Comparison of ENCODE assay signal across 1 cellular context in genomic region chr14:33812596-33812995, GRCh38.
TF ChIP-seq lines count a peak whose summit lies in the region.

No MANE protein-coding gene starts in this region.

TF ChIP-seq in K562, 482 proteins besides CTCF, POLR2A, EP300 and RAD21 (continued from another document and continues in another):
- TF ChIP-seq ZBTB43 (CRISPR knock-in tag; IDR thresholded peaks at IDR 0.05), result no peak
- no peak for TF ChIP-seq ZNF175 (CRISPR knock-in tag; IDR thresholded peaks at IDR 0.05; ENCODE audit: low read depth)
- 0 out of 4 replicates have a peak, but pooled peaks of 1 of the 2 experiments have one; percentile 26 for TF ChIP-seq TRIM24 (IDR thresholded peaks at IDR 0.05)
- TF ChIP-seq ID3 (CRISPR knock-in tag; IDR thresholded peaks at IDR 0.05), result no peak
- TF ChIP-seq ID3 (tag; IDR thresholded peaks at IDR 0.05), result no peak
- no peak for TF ChIP-seq ZNF766 (CRISPR knock-in tag; conservative IDR thresholded peaks at IDR 0.05)
- TF ChIP-seq CHD7 (IDR thresholded peaks at IDR 0.05; ENCODE audit: low read depth, low read length), result no peak
- no peak for TF ChIP-seq MCM3 (IDR thresholded peaks at IDR 0.05)
- TF ChIP-seq, protein P1, sequence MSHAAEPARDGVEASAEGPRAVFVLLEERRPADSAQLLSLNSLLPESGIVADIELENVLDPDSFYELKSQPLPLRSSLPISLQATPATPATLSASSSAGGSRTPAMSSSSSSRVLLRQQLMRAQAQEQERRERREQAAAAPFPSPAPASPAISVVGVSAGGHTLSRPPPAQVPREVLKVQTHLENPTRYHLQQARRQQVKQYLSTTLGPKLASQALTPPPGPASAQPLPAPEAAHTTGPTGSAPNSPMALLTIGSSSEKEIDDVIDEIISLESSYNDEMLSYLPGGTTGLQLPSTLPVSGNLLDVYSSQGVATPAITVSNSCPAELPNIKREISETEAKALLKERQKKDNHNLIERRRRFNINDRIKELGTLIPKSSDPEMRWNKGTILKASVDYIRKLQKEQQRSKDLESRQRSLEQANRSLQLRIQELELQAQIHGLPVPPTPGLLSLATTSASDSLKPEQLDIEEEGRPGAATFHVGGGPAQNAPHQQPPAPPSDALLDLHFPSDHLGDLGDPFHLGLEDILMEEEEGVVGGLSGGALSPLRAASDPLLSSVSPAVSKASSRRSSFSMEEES (CRISPR knock-in tag; IDR thresholded peaks at IDR 0.05), result no peak
- TF ChIP-seq HNRNPUL1 (IDR thresholded peaks at IDR 0.05; ENCODE audit: low read length), result no peak
- no peak for TF ChIP-seq ZNF280A (IDR thresholded peaks at IDR 0.05; ENCODE audit: low read depth, partially characterized antibody)
- TF ChIP-seq KDM5B (IDR thresholded peaks at IDR 0.05; ENCODE audit: insufficient replicate concordance, low read depth, low read length), result no peak
- TF ChIP-seq SIRT6 (IDR thresholded peaks at IDR 0.05; ENCODE audit: low read depth, low read length), result no peak
- TF ChIP-seq ETS2 (tag; IDR thresholded peaks at IDR 0.05; ENCODE audit: borderline replicate concordance, poor library complexity, severe bottlenecking), result no peak
- TF ChIP-seq, protein P2, sequence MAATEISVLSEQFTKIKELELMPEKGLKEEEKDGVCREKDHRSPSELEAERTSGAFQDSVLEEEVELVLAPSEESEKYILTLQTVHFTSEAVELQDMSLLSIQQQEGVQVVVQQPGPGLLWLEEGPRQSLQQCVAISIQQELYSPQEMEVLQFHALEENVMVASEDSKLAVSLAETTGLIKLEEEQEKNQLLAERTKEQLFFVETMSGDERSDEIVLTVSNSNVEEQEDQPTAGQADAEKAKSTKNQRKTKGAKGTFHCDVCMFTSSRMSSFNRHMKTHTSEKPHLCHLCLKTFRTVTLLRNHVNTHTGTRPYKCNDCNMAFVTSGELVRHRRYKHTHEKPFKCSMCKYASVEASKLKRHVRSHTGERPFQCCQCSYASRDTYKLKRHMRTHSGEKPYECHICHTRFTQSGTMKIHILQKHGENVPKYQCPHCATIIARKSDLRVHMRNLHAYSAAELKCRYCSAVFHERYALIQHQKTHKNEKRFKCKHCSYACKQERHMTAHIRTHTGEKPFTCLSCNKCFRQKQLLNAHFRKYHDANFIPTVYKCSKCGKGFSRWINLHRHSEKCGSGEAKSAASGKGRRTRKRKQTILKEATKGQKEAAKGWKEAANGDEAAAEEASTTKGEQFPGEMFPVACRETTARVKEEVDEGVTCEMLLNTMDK (IDR thresholded peaks at IDR 0.05; ENCODE audit: borderline replicate concordance, insufficient read depth, low read depth, low read length, poor library complexity, severe bottlenecking), result no peak
- no peak for TF ChIP-seq EWSR1 (IDR thresholded peaks at IDR 0.05; ENCODE audit: borderline replicate concordance, low read depth, partially characterized antibody)
- TF ChIP-seq PRMT5 (CRISPR knock-in tag; IDR thresholded peaks at IDR 0.05), result no peak
- TF ChIP-seq, protein P3, sequence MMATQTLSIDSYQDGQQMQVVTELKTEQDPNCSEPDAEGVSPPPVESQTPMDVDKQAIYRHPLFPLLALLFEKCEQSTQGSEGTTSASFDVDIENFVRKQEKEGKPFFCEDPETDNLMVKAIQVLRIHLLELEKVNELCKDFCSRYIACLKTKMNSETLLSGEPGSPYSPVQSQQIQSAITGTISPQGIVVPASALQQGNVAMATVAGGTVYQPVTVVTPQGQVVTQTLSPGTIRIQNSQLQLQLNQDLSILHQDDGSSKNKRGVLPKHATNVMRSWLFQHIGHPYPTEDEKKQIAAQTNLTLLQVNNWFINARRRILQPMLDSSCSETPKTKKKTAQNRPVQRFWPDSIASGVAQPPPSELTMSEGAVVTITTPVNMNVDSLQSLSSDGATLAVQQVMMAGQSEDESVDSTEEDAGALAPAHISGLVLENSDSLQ (IDR thresholded peaks at IDR 0.05), result peak; percentile 68
- no peak for TF ChIP-seq XRCC4 (IDR thresholded peaks at IDR 0.05; ENCODE audit: extremely low read depth, insufficient read depth, insufficient read length)
- TF ChIP-seq ZNF668 (CRISPR knock-in tag; IDR thresholded peaks at IDR 0.05), result no peak
- TF ChIP-seq KHSRP (IDR thresholded peaks at IDR 0.05), result no peak
- no peak for TF ChIP-seq ETV5 (CRISPR knock-in tag; IDR thresholded peaks at IDR 0.05; ENCODE audit: low read depth)
- TF ChIP-seq MBD2 (IDR thresholded peaks at IDR 0.05; ENCODE audit: borderline replicate concordance, low read depth), result no peak
- TF ChIP-seq, protein P4, sequence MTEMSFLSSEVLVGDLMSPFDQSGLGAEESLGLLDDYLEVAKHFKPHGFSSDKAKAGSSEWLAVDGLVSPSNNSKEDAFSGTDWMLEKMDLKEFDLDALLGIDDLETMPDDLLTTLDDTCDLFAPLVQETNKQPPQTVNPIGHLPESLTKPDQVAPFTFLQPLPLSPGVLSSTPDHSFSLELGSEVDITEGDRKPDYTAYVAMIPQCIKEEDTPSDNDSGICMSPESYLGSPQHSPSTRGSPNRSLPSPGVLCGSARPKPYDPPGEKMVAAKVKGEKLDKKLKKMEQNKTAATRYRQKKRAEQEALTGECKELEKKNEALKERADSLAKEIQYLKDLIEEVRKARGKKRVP (CRISPR knock-in tag; IDR thresholded peaks at IDR 0.05), result no peak
- TF ChIP-seq ZNF121 (CRISPR knock-in tag; conservative IDR thresholded peaks at IDR 0.05), result no peak
- no peak for TF ChIP-seq ZKSCAN3 (CRISPR knock-in tag; IDR thresholded peaks at IDR 0.05)
- TF ChIP-seq RBBP5 (IDR thresholded peaks at IDR 0.05; ENCODE audit: borderline replicate concordance, insufficient read depth, low read length, poor library complexity, severe bottlenecking), result no peak
- no peak for TF ChIP-seq NCOA2 (IDR thresholded peaks at IDR 0.05; ENCODE audit: partially characterized antibody in 2 of 2)
- no peak for TF ChIP-seq PTBP1 (IDR thresholded peaks at IDR 0.05; ENCODE audit: low read depth, low read length)
- no peak for TF ChIP-seq MCM7 (IDR thresholded peaks at IDR 0.05)
- peak in 1 of 2 experiments; percentile 75; a peak in 2 of 4 replicates for TF ChIP-seq RCOR1 (IDR thresholded peaks at IDR 0.05; ENCODE audit: borderline replicate concordance in 1 of 2, low read depth in 2 of 2, low read length in 2 of 2)
- TF ChIP-seq HOMEZ (CRISPR knock-in tag; IDR thresholded peaks at IDR 0.05), result no peak
- TF ChIP-seq YBX1 (IDR thresholded peaks at IDR 0.05), result no peak
- TF ChIP-seq CHD4 (IDR thresholded peaks at IDR 0.05; ENCODE audit: insufficient read depth, insufficient replicate concordance, low read depth, low read length, poor library complexity, severe bottlenecking), result no peak
- TF ChIP-seq DDX20 (tag; IDR thresholded peaks at IDR 0.05; ENCODE audit: low read depth), result no peak
- no peak for TF ChIP-seq SNIP1 (IDR thresholded peaks at IDR 0.05; ENCODE audit: low read depth)
- TF ChIP-seq STAT5A (IDR thresholded peaks at IDR 0.05; ENCODE audit: borderline replicate concordance, low read length), result peak; percentile 62
- no peak for TF ChIP-seq ZNF75A (CRISPR knock-in tag; IDR thresholded peaks at IDR 0.05)
- TF ChIP-seq ASH1L (IDR thresholded peaks at IDR 0.05; ENCODE audit: borderline replicate concordance, low read depth, partially characterized antibody), result no peak
- TF ChIP-seq PTRF (tag; IDR thresholded peaks at IDR 0.05), result no peak
- TF ChIP-seq POLR2AphosphoS2 (IDR thresholded peaks at IDR 0.05; ENCODE audit: low read length), result no peak
